In the genomic region with DNA sequence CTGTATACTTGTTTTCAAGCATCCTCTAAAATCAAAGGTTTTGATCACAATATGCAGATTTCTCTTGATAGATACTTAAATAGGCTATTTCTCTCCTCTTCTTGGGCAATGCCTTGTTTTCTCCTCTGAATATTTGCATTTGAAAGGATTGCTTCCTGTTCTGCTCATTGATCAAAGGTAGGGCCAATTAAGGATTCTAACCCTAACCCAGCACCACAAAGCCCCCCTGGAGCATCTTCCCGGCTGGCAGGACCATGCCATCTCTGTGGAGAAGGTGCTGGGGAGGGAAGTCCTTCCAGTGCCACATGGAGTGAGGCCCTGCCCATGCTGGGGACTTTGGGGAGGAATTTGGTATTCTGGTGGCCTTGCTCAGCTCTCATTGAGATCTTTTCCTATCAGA, we compare ENCODE assay signal across 17 cellular contexts.
"Had no signal": no experiment of that assay in that cellular context is flagged by ENCODE, and none has a peak within 500 bp of the region (broad histone marks: within the 10 kb centered on the region; RNA-seq: fewer than 3 reads in every experiment).

No MANE protein-coding gene starts in this region.

- H3K9me3 Mint-ChIP-seq: dendritic cell treated with granulocyte-macrophage colony-stimulating factor and Interleukin-4, amounts not matched to agents 40 ng/mL and 50 ng/mL, for 4 days; effector memory CD8-positive, alpha-beta T cell; natural killer cell treated with Interleukin-12 subunit alpha and Interleukin-12 subunit beta and Interleukin-15 and Interleukin-18, amount 100 ng/mL, for 72 hours; stimulated activated naive CD8-positive, alpha-beta T cell treated with anti-CD3 and anti-CD28 coated beads, Interleukin-15, amount 100 ng/mL, for 72 hours had no signal

- H3K4me1 Mint-ChIP-seq: stimulated activated naive B cell treated with anti-CD40 and anti-IgM and Interleukin-4, amounts not matched to agents 10 μg/mL and 1 μg/mL and 100 μg/mL, for 72 hours; stimulated activated naive CD8-positive, alpha-beta T cell treated with anti-CD3 and anti-CD28 coated beads, Interleukin-15, amount 100 ng/mL, for 72 hours had no signal

- H3K27ac Mint-ChIP-seq: dendritic cell treated with granulocyte-macrophage colony-stimulating factor and Interleukin-4, amounts not matched to agents 40 ng/mL and 50 ng/mL, for 4 days; effector memory CD8-positive, alpha-beta T cell; natural killer cell treated with Interleukin-12 subunit alpha and Interleukin-12 subunit beta and Interleukin-15 and Interleukin-18, amount 100 ng/mL, for 72 hours; stimulated activated naive CD8-positive, alpha-beta T cell treated with anti-CD3 and anti-CD28 coated beads, Interleukin-15, amount 100 ng/mL, for 72 hours had no signal

- H3K27ac ChIP-seq: foreskin keratinocyte, psoas muscle, testis, tibial nerve had no signal

- H3K36me3 Mint-ChIP-seq: natural killer cell treated with Interleukin-12 subunit alpha and Interleukin-12 subunit beta and Interleukin-15 and Interleukin-18, amount 100 ng/mL, for 72 hours had no signal

- H3K9me3 ChIP-seq: psoas muscle, testis, tibial nerve had no signal

- H3K27me3 ChIP-seq: foreskin keratinocyte, testis, tibial nerve had no signal

- H3K4me1 ChIP-seq: foreskin keratinocyte, psoas muscle, testis, tibial nerve had no signal

- H3K4me3 Mint-ChIP-seq: dendritic cell treated with granulocyte-macrophage colony-stimulating factor and Interleukin-4, amounts not matched to agents 40 ng/mL and 50 ng/mL, for 4 days; effector memory CD8-positive, alpha-beta T cell; natural killer cell treated with Interleukin-12 subunit alpha and Interleukin-12 subunit beta and Interleukin-15 and Interleukin-18, amount 100 ng/mL, for 72 hours; stimulated activated naive B cell treated with anti-CD40 and anti-IgM and Interleukin-4, amounts not matched to agents 10 μg/mL and 1 μg/mL and 100 μg/mL, for 72 hours; stimulated activated naive CD8-positive, alpha-beta T cell treated with anti-CD3 and anti-CD28 coated beads, Interleukin-15, amount 100 ng/mL, for 72 hours had no signal

- H3K27me3 Mint-ChIP-seq: dendritic cell treated with granulocyte-macrophage colony-stimulating factor and Interleukin-4, amounts not matched to agents 40 ng/mL and 50 ng/mL, for 4 days; effector memory CD8-positive, alpha-beta T cell; natural killer cell treated with Interleukin-12 subunit alpha and Interleukin-12 subunit beta and Interleukin-15 and Interleukin-18, amount 100 ng/mL, for 72 hours; stimulated activated naive B cell treated with anti-CD40 and anti-IgM and Interleukin-4, amounts not matched to agents 10 μg/mL and 1 μg/mL and 100 μg/mL, for 72 hours; stimulated activated naive CD8-positive, alpha-beta T cell treated with anti-CD3 and anti-CD28 coated beads, Interleukin-15, amount 100 ng/mL, for 72 hours had no signal

- DNase-seq: effector memory CD8-positive, alpha-beta T cell; foreskin keratinocyte; left colon; left ventricle myocardium superior; mesenchymal stem cell; midbrain; psoas muscle; stimulated activated CD4-positive, alpha-beta T cell treated with anti-CD3 and anti-CD28 coated beads, Interleukin-2, amount 100 ng/mL, for 24 hours; stimulated activated CD4-positive, alpha-beta T cell treated with anti-CD3 and anti-CD28 coated beads, Interleukin-4, amount 100 ng/mL, for 4 hours; stimulated activated naive B cell treated with anti-CD40 and anti-IgM and Interleukin-4, amounts not matched to agents 10 μg/mL and 1 μg/mL and 100 μg/mL, for 72 hours; stimulated activated naive CD8-positive, alpha-beta T cell treated with anti-CD3 and anti-CD28 coated beads, Interleukin-15, amount 100 ng/mL, for 72 hours; testis had no signal

- H3K4me3 ChIP-seq: lung, psoas muscle, testis, tibial nerve had no signal

- ATAC-seq: effector memory CD8-positive, alpha-beta T cell; foreskin keratinocyte; left colon; left ventricle myocardium superior; natural killer cell treated with Interleukin-12 subunit alpha and Interleukin-12 subunit beta and Interleukin-15 and Interleukin-18, amount 100 ng/mL, for 72 hours; psoas muscle; sciatic nerve; stimulated activated naive B cell treated with anti-CD40 and anti-IgM and Interleukin-4, amounts not matched to agents 10 μg/mL and 1 μg/mL and 100 μg/mL, for 72 hours; stimulated activated naive CD8-positive, alpha-beta T cell treated with anti-CD3 and anti-CD28 coated beads, Interleukin-15, amount 100 ng/mL, for 72 hours had no signal
